Comparison of ENCODE assay signal across 2 cellular contexts in genomic region chr1:39538531-39539251, GRCh38.
TF ChIP-seq lines count a peak whose summit lies in the region.

No MANE protein-coding gene starts in this region.

TF ChIP-seq in HCT116, 20 proteins besides CTCF, POLR2A, EP300 and RAD21 (continued from another document):
- TF ChIP-seq REST (IDR thresholded peaks at IDR 0.05; ENCODE audit: low read depth) (no peak), EZH2 (IDR thresholded peaks at IDR 0.05) (no peak), MAX (IDR thresholded peaks at IDR 0.05) (no peak), YY1 (IDR thresholded peaks at IDR 0.05; ENCODE audit: extremely low read depth, insufficient replicate concordance, low read depth, low read length) (no peak)

TF ChIP-seq in WTC11, 78 proteins besides CTCF, POLR2A, EP300 and RAD21 (continued from another document):
- TF ChIP-seq PRDM15 (CRISPR knock-in tag; IDR thresholded peaks at IDR 0.05) (no peak), ZNF532 (CRISPR knock-in tag; IDR thresholded peaks at IDR 0.05; ENCODE audit: borderline replicate concordance) (no peak), FOXP1 (CRISPR knock-in tag; IDR thresholded peaks at IDR 0.05; ENCODE audit: borderline replicate concordance) (no peak), TEAD4 (CRISPR knock-in tag; IDR thresholded peaks at IDR 0.05) (no peak), IRF1 (CRISPR knock-in tag; IDR thresholded peaks at IDR 0.05) (no peak), ZNF512 (CRISPR knock-in tag; IDR thresholded peaks at IDR 0.05; ENCODE audit: borderline replicate concordance) (no peak), SMAD3 (CRISPR knock-in tag; IDR thresholded peaks at IDR 0.05; ENCODE audit: borderline replicate concordance) (no peak), HMGXB4 (CRISPR knock-in tag; IDR thresholded peaks at IDR 0.05) (no peak), OVOL2 (CRISPR knock-in tag; IDR thresholded peaks at IDR 0.05; ENCODE audit: borderline replicate concordance) (no peak), PREB (CRISPR knock-in tag; IDR thresholded peaks at IDR 0.05; ENCODE audit: borderline replicate concordance) (no peak), TCF7 (CRISPR knock-in tag; IDR thresholded peaks at IDR 0.05; ENCODE audit: low read depth) (no peak), JAZF1 (CRISPR knock-in tag; IDR thresholded peaks at IDR 0.05) (no peak), SMAD4 (CRISPR knock-in tag; IDR thresholded peaks at IDR 0.05) (no peak)
